In the genomic region with DNA sequence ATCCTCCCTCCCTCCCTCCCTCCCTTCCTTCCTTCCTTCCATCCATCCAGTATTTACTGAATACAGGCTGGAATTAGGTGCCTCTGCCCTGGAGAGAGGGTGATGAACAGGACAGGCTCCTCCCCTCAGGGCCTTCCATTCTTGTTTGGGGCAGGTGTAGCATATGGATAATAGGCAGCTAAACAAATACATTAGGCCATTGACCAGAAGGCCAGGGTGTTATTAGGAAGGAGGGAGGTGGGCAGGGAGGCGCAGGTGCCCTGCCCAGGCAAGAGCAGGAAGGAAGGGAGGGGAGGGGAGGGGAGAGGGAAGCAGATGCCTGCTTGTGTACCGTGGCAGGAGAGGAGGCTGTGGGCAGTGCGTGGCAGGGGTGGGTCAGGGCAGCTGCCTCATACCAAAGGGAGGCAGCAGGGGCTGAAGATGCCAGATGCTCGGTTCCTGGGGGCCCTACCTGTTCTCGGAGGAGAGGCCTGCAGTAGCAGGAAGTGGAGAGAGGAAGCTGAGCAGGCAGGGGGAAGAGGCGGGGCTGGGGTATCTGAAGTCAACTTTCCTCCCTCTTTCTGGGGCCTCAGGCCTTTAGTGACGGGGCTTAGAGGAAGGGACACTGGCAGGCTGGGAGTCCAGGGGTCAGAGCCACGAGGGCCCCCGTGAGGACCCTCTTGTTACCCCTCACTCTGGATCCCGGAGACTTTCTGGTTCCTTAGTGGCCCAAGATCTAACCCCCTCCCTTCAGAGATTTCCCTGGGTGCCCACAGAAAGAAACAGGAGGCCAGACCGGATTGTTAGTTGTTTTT, we compare ENCODE assay signal across 1 cellular context.
TF ChIP-seq lines count a peak whose summit lies in the region.

A gene with protein sequence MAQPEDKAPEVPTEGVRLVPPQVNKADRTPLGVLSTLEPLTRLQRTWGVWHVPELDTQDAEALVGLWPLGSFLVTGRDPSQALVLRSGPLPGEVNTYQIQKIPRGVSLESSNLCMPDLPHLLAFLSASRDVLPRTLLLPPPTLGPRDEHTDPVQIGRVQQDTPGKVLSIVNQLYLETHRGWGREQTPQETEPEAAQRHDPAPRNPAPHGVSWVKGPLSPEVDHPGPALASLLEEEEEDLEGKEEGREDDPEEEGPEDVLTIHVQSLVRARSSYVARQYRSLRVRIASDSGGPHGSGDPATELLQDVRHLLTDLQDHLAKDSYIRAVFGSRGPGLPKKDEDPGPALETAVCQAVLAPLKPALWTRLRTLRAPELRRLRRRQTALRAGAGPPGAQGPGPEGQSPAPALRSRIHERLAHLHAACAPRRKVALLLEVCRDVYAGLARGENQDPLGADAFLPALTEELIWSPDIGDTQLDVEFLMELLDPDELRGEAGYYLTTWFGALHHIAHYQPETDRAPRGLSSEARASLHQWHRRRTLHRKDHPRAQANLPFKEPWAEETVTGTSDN (minus strand): TSS at position 495 of the 794 bp plus-strand sequence. CDS start 1,533 bp downstream, outside the sequence.

TF ChIP-seq in HEK293, 187 proteins besides CTCF, POLR2A, EP300 and RAD21 (continued from another document and continues in another):
- no peak for TF ChIP-seq ZNF354C (tag by site-specific recombination; IDR thresholded peaks at IDR 0.05; ENCODE audit: borderline replicate concordance, low read depth)
- TF ChIP-seq, protein P1, sequence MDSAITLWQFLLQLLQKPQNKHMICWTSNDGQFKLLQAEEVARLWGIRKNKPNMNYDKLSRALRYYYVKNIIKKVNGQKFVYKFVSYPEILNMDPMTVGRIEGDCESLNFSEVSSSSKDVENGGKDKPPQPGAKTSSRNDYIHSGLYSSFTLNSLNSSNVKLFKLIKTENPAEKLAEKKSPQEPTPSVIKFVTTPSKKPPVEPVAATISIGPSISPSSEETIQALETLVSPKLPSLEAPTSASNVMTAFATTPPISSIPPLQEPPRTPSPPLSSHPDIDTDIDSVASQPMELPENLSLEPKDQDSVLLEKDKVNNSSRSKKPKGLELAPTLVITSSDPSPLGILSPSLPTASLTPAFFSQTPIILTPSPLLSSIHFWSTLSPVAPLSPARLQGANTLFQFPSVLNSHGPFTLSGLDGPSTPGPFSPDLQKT (IDR thresholded peaks at IDR 0.05; ENCODE audit: borderline replicate concordance, low read depth, low read length): no peak
- TF ChIP-seq ZBTB17 (tag by site-specific recombination; IDR thresholded peaks at IDR 0.05): peak; percentile 86
- TF ChIP-seq ZNF146 (tag by site-specific recombination; IDR thresholded peaks at IDR 0.05): no peak
- no peak for TF ChIP-seq ZNF626 (tag by site-specific recombination; IDR thresholded peaks at IDR 0.05)
- no peak for TF ChIP-seq TRIM28 (IDR thresholded peaks at IDR 0.05; ENCODE audit: borderline replicate concordance, low read length)
- TF ChIP-seq, protein P2, sequence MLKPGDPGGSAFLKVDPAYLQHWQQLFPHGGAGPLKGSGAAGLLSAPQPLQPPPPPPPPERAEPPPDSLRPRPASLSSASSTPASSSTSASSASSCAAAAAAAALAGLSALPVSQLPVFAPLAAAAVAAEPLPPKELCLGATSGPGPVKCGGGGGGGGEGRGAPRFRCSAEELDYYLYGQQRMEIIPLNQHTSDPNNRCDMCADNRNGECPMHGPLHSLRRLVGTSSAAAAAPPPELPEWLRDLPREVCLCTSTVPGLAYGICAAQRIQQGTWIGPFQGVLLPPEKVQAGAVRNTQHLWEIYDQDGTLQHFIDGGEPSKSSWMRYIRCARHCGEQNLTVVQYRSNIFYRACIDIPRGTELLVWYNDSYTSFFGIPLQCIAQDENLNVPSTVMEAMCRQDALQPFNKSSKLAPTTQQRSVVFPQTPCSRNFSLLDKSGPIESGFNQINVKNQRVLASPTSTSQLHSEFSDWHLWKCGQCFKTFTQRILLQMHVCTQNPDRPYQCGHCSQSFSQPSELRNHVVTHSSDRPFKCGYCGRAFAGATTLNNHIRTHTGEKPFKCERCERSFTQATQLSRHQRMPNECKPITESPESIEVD (tag by site-specific recombination; IDR thresholded peaks at IDR 0.05): no peak
- 0 out of 2 replicates have a peak, but pooled peaks have one; percentile 30 for TF ChIP-seq ZNF785 (tag by site-specific recombination; IDR thresholded peaks at IDR 0.05)
- TF ChIP-seq ZSCAN23 (tag by site-specific recombination; IDR thresholded peaks at IDR 0.05): no peak
- TF ChIP-seq ZNF658 (tag by site-specific recombination; IDR thresholded peaks at IDR 0.05): no peak
- TF ChIP-seq, protein P3, sequence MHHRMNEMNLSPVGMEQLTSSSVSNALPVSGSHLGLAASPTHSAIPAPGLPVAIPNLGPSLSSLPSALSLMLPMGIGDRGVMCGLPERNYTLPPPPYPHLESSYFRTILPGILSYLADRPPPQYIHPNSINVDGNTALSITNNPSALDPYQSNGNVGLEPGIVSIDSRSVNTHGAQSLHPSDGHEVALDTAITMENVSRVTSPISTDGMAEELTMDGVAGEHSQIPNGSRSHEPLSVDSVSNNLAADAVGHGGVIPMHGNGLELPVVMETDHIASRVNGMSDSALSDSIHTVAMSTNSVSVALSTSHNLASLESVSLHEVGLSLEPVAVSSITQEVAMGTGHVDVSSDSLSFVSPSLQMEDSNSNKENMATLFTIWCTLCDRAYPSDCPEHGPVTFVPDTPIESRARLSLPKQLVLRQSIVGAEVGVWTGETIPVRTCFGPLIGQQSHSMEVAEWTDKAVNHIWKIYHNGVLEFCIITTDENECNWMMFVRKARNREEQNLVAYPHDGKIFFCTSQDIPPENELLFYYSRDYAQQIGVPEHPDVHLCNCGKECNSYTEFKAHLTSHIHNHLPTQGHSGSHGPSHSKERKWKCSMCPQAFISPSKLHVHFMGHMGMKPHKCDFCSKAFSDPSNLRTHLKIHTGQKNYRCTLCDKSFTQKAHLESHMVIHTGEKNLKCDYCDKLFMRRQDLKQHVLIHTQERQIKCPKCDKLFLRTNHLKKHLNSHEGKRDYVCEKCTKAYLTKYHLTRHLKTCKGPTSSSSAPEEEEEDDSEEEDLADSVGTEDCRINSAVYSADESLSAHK (tag by site-specific recombination; IDR thresholded peaks at IDR 0.05): no peak
- TF ChIP-seq ZNF391 (tag by site-specific recombination; IDR thresholded peaks at IDR 0.05; ENCODE audit: borderline replicate concordance, low read depth): no peak
- no peak for TF ChIP-seq GLIS1 (tag by site-specific recombination; IDR thresholded peaks at IDR 0.05)
- TF ChIP-seq ZNF202 (tag by site-specific recombination; IDR thresholded peaks at IDR 0.05; ENCODE audit: borderline replicate concordance): no peak
- TF ChIP-seq ZNF600 (tag by site-specific recombination; IDR thresholded peaks at IDR 0.05): no peak
- TF ChIP-seq, protein P4, sequence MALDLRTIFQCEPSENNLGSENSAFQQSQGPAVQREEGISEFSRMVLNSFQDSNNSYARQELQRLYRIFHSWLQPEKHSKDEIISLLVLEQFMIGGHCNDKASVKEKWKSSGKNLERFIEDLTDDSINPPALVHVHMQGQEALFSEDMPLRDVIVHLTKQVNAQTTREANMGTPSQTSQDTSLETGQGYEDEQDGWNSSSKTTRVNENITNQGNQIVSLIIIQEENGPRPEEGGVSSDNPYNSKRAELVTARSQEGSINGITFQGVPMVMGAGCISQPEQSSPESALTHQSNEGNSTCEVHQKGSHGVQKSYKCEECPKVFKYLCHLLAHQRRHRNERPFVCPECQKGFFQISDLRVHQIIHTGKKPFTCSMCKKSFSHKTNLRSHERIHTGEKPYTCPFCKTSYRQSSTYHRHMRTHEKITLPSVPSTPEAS (tag by site-specific recombination; IDR thresholded peaks at IDR 0.05): no peak
- no peak for TF ChIP-seq ZNF843 (tag by site-specific recombination; IDR thresholded peaks at IDR 0.05)
- TF ChIP-seq ZNF701 (tag by site-specific recombination; IDR thresholded peaks at IDR 0.05): 0 out of 2 replicates have a peak, but pooled peaks have one; percentile 17
- TF ChIP-seq BCL11A (tag by site-specific recombination; IDR thresholded peaks at IDR 0.05; ENCODE audit: low read depth): no peak
- TF ChIP-seq, protein P5, sequence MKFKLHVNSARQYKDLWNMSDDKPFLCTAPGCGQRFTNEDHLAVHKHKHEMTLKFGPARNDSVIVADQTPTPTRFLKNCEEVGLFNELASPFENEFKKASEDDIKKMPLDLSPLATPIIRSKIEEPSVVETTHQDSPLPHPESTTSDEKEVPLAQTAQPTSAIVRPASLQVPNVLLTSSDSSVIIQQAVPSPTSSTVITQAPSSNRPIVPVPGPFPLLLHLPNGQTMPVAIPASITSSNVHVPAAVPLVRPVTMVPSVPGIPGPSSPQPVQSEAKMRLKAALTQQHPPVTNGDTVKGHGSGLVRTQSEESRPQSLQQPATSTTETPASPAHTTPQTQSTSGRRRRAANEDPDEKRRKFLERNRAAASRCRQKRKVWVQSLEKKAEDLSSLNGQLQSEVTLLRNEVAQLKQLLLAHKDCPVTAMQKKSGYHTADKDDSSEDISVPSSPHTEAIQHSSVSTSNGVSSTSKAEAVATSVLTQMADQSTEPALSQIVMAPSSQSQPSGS (tag by site-specific recombination; IDR thresholded peaks at IDR 0.05; ENCODE audit: low read depth): no peak
- TF ChIP-seq ZNF239 (tag by site-specific recombination; IDR thresholded peaks at IDR 0.05): no peak
- no peak for TF ChIP-seq ZNF221 (tag by site-specific recombination; IDR thresholded peaks at IDR 0.05; ENCODE audit: borderline replicate concordance)
- no peak for TF ChIP-seq SALL2 (tag by site-specific recombination; IDR thresholded peaks at IDR 0.05; ENCODE audit: borderline replicate concordance)
- TF ChIP-seq HOXC10 (CRISPR knock-in tag; IDR thresholded peaks at IDR 0.05): no peak
- 0 out of 2 replicates have a peak, but pooled peaks have one; percentile 3 for TF ChIP-seq PRDM1 (tag by site-specific recombination; IDR thresholded peaks at IDR 0.05)
- no peak for TF ChIP-seq ZNF530 (tag by site-specific recombination; IDR thresholded peaks at IDR 0.05; ENCODE audit: low read depth)
- no peak for TF ChIP-seq ZNF514 (tag by site-specific recombination; IDR thresholded peaks at IDR 0.05)
- TF ChIP-seq, protein P6, sequence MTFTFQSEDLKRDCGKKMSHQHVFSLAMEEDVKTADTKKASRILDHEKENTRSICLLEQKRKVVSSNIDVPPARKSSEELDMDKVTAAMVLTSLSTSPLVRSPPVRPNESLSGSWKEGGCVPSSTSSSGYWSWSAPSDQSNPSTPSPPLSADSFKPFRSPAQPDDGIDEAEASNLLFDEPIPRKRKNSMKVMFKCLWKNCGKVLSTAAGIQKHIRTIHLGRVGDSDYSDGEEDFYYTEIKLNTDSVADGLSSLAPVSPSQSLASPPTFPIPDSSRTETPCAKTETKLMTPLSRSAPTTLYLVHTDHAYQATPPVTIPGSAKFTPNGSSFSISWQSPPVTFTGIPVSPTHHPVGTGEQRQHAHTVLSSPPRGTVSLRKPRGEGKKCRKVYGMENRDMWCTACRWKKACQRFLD (tag by site-specific recombination; IDR thresholded peaks at IDR 0.05): no peak
- no peak for TF ChIP-seq ZNF561 (tag by site-specific recombination; IDR thresholded peaks at IDR 0.05; ENCODE audit: borderline replicate concordance)
- no peak for TF ChIP-seq REPIN1 (tag by site-specific recombination; IDR thresholded peaks at IDR 0.05; ENCODE audit: low read depth)
- TF ChIP-seq, protein P7, sequence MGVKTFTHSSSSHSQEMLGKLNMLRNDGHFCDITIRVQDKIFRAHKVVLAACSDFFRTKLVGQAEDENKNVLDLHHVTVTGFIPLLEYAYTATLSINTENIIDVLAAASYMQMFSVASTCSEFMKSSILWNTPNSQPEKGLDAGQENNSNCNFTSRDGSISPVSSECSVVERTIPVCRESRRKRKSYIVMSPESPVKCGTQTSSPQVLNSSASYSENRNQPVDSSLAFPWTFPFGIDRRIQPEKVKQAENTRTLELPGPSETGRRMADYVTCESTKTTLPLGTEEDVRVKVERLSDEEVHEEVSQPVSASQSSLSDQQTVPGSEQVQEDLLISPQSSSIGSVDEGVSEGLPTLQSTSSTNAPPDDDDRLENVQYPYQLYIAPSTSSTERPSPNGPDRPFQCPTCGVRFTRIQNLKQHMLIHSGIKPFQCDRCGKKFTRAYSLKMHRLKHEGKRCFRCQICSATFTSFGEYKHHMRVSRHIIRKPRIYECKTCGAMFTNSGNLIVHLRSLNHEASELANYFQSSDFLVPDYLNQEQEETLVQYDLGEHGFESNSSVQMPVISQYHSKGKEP (tag by site-specific recombination; IDR thresholded peaks at IDR 0.05): no peak
- no peak for TF ChIP-seq ZNF621 (tag by site-specific recombination; IDR thresholded peaks at IDR 0.05)
- TF ChIP-seq ZNF266 (tag by site-specific recombination; IDR thresholded peaks at IDR 0.05; ENCODE audit: low read depth): no peak
- TF ChIP-seq ZSCAN16 (tag by site-specific recombination; IDR thresholded peaks at IDR 0.05): no peak
- TF ChIP-seq, protein P8, sequence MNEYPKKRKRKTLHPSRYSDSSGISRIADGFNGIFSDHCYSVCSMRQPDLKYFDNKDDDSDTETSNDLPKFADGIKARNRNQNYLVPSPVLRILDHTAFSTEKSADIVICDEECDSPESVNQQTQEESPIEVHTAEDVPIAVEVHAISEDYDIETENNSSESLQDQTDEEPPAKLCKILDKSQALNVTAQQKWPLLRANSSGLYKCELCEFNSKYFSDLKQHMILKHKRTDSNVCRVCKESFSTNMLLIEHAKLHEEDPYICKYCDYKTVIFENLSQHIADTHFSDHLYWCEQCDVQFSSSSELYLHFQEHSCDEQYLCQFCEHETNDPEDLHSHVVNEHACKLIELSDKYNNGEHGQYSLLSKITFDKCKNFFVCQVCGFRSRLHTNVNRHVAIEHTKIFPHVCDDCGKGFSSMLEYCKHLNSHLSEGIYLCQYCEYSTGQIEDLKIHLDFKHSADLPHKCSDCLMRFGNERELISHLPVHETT (tag by site-specific recombination; IDR thresholded peaks at IDR 0.05): no peak
- TF ChIP-seq ZNF248 (tag by site-specific recombination; IDR thresholded peaks at IDR 0.05): no peak
- TF ChIP-seq, protein P9, sequence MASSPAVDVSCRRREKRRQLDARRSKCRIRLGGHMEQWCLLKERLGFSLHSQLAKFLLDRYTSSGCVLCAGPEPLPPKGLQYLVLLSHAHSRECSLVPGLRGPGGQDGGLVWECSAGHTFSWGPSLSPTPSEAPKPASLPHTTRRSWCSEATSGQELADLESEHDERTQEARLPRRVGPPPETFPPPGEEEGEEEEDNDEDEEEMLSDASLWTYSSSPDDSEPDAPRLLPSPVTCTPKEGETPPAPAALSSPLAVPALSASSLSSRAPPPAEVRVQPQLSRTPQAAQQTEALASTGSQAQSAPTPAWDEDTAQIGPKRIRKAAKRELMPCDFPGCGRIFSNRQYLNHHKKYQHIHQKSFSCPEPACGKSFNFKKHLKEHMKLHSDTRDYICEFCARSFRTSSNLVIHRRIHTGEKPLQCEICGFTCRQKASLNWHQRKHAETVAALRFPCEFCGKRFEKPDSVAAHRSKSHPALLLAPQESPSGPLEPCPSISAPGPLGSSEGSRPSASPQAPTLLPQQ (tag by site-specific recombination; IDR thresholded peaks at IDR 0.05): no peak
- TF ChIP-seq ZNF311 (tag by site-specific recombination; IDR thresholded peaks at IDR 0.05; ENCODE audit: borderline replicate concordance): no peak
- TF ChIP-seq ZNF274 (IDR thresholded peaks at IDR 0.05; ENCODE audit: low read length): no peak
- no peak for TF ChIP-seq ZNF274 (tag by site-specific recombination; IDR thresholded peaks at IDR 0.05; ENCODE audit: borderline replicate concordance)
- TF ChIP-seq ZNF76 (tag by site-specific recombination; IDR thresholded peaks at IDR 0.05; ENCODE audit: borderline replicate concordance, low read depth): no peak
- TF ChIP-seq ZNF366 (tag by site-specific recombination; conservative IDR thresholded peaks at IDR 0.05): 0 out of 2 replicates have a peak, but pooled peaks have one; percentile 69
- TF ChIP-seq, protein P10, sequence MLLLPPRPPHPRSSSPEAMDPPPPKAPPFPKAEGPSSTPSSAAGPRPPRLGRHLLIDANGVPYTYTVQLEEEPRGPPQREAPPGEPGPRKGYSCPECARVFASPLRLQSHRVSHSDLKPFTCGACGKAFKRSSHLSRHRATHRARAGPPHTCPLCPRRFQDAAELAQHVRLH (tag by site-specific recombination; IDR thresholded peaks at IDR 0.05): no peak
- no peak for TF ChIP-seq ZNF549 (tag by site-specific recombination; IDR thresholded peaks at IDR 0.05)
- peak; percentile 86 for TF ChIP-seq SP3 (tag by site-specific recombination; IDR thresholded peaks at IDR 0.05)
- no peak for TF ChIP-seq MEIS1 (CRISPR knock-in tag; IDR thresholded peaks at IDR 0.05; ENCODE audit: borderline replicate concordance)
